8 cellular contexts compared by ENCODE assay signal in genomic region chr3:30605706-30606300, GRCh38. TPM values are rescaled to one million over a fixed set of nuclear protein-coding genes. Genes with fewer than 3 reads are reported as not detected.
DNase-seq lines count a peak whose midpoint lies in the region; ATAC-seq and TF ChIP-seq lines count a peak whose summit lies in the region.

No MANE protein-coding gene starts in this region.

- TF ChIP-seq CTCF in brain microvascular endothelial cell (IDR thresholded peaks at IDR 0.05; ENCODE audit: low read depth, low read length, missing control alignments) (no peak), lower lobe of right lung (IDR thresholded peaks at IDR 0.05) (no peak), transverse colon (IDR thresholded peaks at IDR 0.05) (no peak)

- H3K4me3 ChIP-seq in brain microvascular endothelial cell (ENCODE audit: low read depth, low read length) (peak overlapping the region; percentile 90), lower lobe of right lung (peak overlapping the region; percentile 94), transverse colon (peak overlapping the region; percentile 18 to 100 (median 76))

- H3K4me1 ChIP-seq in lower lobe of right lung (peaks cover 49% of the 10 kb centered on the region), transverse colon (peaks cover 0 to 33% (median 24%) of the 10 kb centered on the region in 4 donors)

- no peaks in the 10 kb centered on the region for H3K9me3 ChIP-seq in lower lobe of right lung
- no peaks in the 10 kb centered on the region for H3K9me3 ChIP-seq in transverse colon

- H3K36me3 ChIP-seq in brain microvascular endothelial cell (replicated peaks): peaks cover 5% of the 10 kb centered on the region
- H3K36me3 ChIP-seq in lower lobe of right lung: no peaks in the 10 kb centered on the region
- no peaks in the 10 kb centered on the region for H3K36me3 ChIP-seq in transverse colon

- H3K27ac ChIP-seq in brain microvascular endothelial cell: peak overlapping the region; percentile 59
- peak overlapping the region; percentile 100 for H3K27ac ChIP-seq in lower lobe of right lung
- H3K27ac ChIP-seq in transverse colon: peak overlapping the region; percentile 96 to 99 (median 99)

- DNase-seq in activated T-cell treated with anti-CD3 and anti-CD28 coated beads, Interleukin-2, amount 50 U/mL, for 72 hours: no peak
- no peak for DNase-seq in activated T-cell treated with anti-CD3 and anti-CD28 coated beads, Interleukin-2, amount 50 U/mL, for 48 hours
- DNase-seq in brain microvascular endothelial cell (no peak), lower lobe of right lung (no peak), transverse colon (no peak), iPS-NIHi11 (ENCODE audit: low spot score) (no peak)

- peak overlapping the region; percentile 80 to 97 for H3K4me3 Mint-ChIP-seq in activated T-cell treated with anti-CD3 and anti-CD28 coated beads, Interleukin-2, amount 50 U/mL, for 72 hours

- peak in 1 of 2 donors; percentile 2 for ATAC-seq in activated T-cell treated with anti-CD3 and anti-CD28 coated beads, Interleukin-2, amount 50 U/mL, for 72 hours (replicated peaks in 1 of 2)
- ATAC-seq in lower lobe of right lung (no peak), HG02870 (IDR thresholded peaks at IDR 0.05; ENCODE audit: unreplicated experiment) (no peak), GM19324 (IDR thresholded peaks at IDR 0.05; ENCODE audit: low FRiP score, unreplicated experiment) (no peak)

- no peak for TF ChIP-seq POLR2A in transverse colon (IDR thresholded peaks at IDR 0.05)

- H3K27me3 ChIP-seq in brain microvascular endothelial cell (replicated peaks): no peaks in the 10 kb centered on the region
- H3K27me3 ChIP-seq in lower lobe of right lung (ENCODE audit: low read depth): no peaks in the 10 kb centered on the region
- no peaks in the 10 kb centered on the region for H3K27me3 ChIP-seq in transverse colon

- H3K27ac Mint-ChIP-seq in activated T-cell treated with anti-CD3 and anti-CD28 coated beads, Interleukin-2, amount 50 U/mL, for 72 hours: peak overlapping the region; percentile 85

- H3K27me3 Mint-ChIP-seq in activated T-cell treated with anti-CD3 and anti-CD28 coated beads, Interleukin-2, amount 50 U/mL, for 72 hours (ENCODE audit: low read depth): no peaks in the 10 kb centered on the region

- no peaks in the 10 kb centered on the region for H3K9me3 Mint-ChIP-seq in activated T-cell treated with anti-CD3 and anti-CD28 coated beads, Interleukin-2, amount 50 U/mL, for 72 hours

- WGBS in transverse colon (ENCODE audit: low coverage in 1 of 2), 2 donors: 14 to 23% methylated on average over 10 of the region's 10 CpGs

- H3K36me3 Mint-ChIP-seq in activated T-cell treated with anti-CD3 and anti-CD28 coated beads, Interleukin-2, amount 50 U/mL, for 72 hours (ENCODE audit: insufficient read depth in 2 of 2): peaks cover 5 to 15% of the 10 kb centered on the region in 2 donors

- TF ChIP-seq EP300 in transverse colon (IDR thresholded peaks at IDR 0.05; ENCODE audit: low read depth): no peak

- intact Hi-C loops in lower lobe of right lung (cut with DNase I) (no loop called here), transverse colon (cut with DNase I; ENCODE audit: low total_unique reads) (no loop called here)

- in situ Hi-C loops in brain microvascular endothelial cell (cut with HindIII; ENCODE audit: low pct_ligation_motif_present, low sequenced_read_pairs): no loop called here
- in situ Hi-C loops in transverse colon (cut with MboI; ENCODE audit: low pct_ligation_motif_present in 1 of 4, low pct_unique_long_range_greater_than_20kb in 1 of 4, low sequenced_read_pairs in 3 of 4): no loop called here

- peaks cover 53% of the 10 kb centered on the region for H3K4me1 Mint-ChIP-seq in activated T-cell treated with anti-CD3 and anti-CD28 coated beads, Interleukin-2, amount 50 U/mL, for 72 hours (ENCODE audit: low read depth)

RNA-seq across cellular contexts. Expression of gene TGFBR2, which starts 0.6 kb away (rescaled TPM):
- 10 to 100 TPM; 37.7 to 45.9 TPM for total RNA-seq in activated T-cell treated with anti-CD3 and anti-CD28 coated beads, Interleukin-2, amount 50 U/mL, for 72 hours
- total RNA-seq in lower lobe of right lung (289 TPM), transverse colon (100 to 1,000 TPM in 2 of 4 donors, 10 to 100 TPM in 2; 63.2 to 179 (median 98.5) TPM)
